ENCODE assay signal across 9 cellular contexts in genomic region chrX:77160301-77160700, GRCh38.
A peak's percentile ranks its signal among the peaks of the same experiment; 100 is the strongest.
DNase-seq lines count a peak whose midpoint lies in the region; ATAC-seq, FAIRE-seq and TF ChIP-seq lines count a peak whose summit lies in the region.
"Had no signal": no experiment of that assay in that cellular context is flagged by ENCODE, and none has a peak within 500 bp of the region (broad histone marks: within the 10 kb centered on the region; RNA-seq: fewer than 3 reads in every experiment).

No MANE protein-coding gene starts in this region.

- TF ChIP-seq CTCF in GM10248 (IDR thresholded peaks at IDR 0.05; ENCODE audit: control extremely low read depth, extremely low read depth, low read depth, missing control alignments) (peak; percentile 14), LNCaP clone FGC (IDR thresholded peaks at IDR 0.05; ENCODE audit: control insufficient read depth, extremely low read depth, insufficient read depth) (peak; percentile 35), retinal pigment epithelial cell (conservative IDR thresholded peaks at IDR 0.05; ENCODE audit: low read depth, low read length) (peak; percentile 6), D721Med (IDR thresholded peaks at IDR 0.05; ENCODE audit: insufficient read depth, missing control alignments) (no peak)

- no peak for ATAC-seq in activated naive CD8-positive, alpha-beta T cell treated with anti-CD3 and anti-CD28 coated beads, Interleukin-2, amount 10 ng/mL, durations not matched to agents 7 days and 5 days (ENCODE audit: low read depth)
- ATAC-seq in GM19397 (IDR thresholded peaks at IDR 0.05; ENCODE audit: unreplicated experiment): no peak

- DNase-seq in GM10248 (ENCODE audit: extremely low spot score) (no peak), LNCaP clone FGC (ENCODE audit: low read depth) (no peak), retinal pigment epithelial cell (ENCODE audit: low read depth) (no peak), D721Med (ENCODE audit: insufficient read length, low spot score) (no peak), cerebellum (ENCODE audit: low spot score) (no peak)
- peak; percentile 31 for DNase-seq in activated naive CD8-positive, alpha-beta T cell treated with anti-CD3 and anti-CD28 coated beads, Interleukin-2, amount 10 ng/mL, durations not matched to agents 7 days and 5 days
- DNase-seq in stimulated activated naive CD4-positive, alpha-beta T cell treated with Interleukin-2 at 50 U/mL for 16 hours (lab: John Stamatoyannopoulos, UW): no peak
- DNase-seq: NCI-H2107 had no signal

- H3K4me3 ChIP-seq in LNCaP clone FGC (ENCODE audit: low read depth, low read length): no peak overlapping the region
- no peak overlapping the region for H3K4me3 ChIP-seq in retinal pigment epithelial cell (ENCODE audit: low read length)

- peaks cover 2% of the 10 kb centered on the region for H3K27me3 Mint-ChIP-seq in activated naive CD8-positive, alpha-beta T cell treated with anti-CD3 and anti-CD28 coated beads, Interleukin-2, amount 10 ng/mL, durations not matched to agents 7 days and 5 days

- no peaks in the 10 kb centered on the region for H3K36me3 Mint-ChIP-seq in activated naive CD8-positive, alpha-beta T cell treated with anti-CD3 and anti-CD28 coated beads, Interleukin-2, amount 10 ng/mL, durations not matched to agents 7 days and 5 days

- no peak overlapping the region for H3K27ac Mint-ChIP-seq in activated naive CD8-positive, alpha-beta T cell treated with anti-CD3 and anti-CD28 coated beads, Interleukin-2, amount 10 ng/mL, durations not matched to agents 7 days and 5 days

- CTCF ChIA-PET in GM10248 (lab: Yijun Ruan, JAX): interaction anchor here (0.9 kb wide), 1 partner anchor 865 kb away, joined by 3 read pairs; no protein-coding TSS in a partner anchor

- POLR2A ChIA-PET in GM10248 (lab: Yijun Ruan, JAX): no interaction called here
- POLR2A ChIA-PET in activated naive CD8-positive, alpha-beta T cell treated with anti-CD3 and anti-CD28 coated beads, Interleukin-2, amount 10 ng/mL, durations not matched to agents 7 days and 5 days (lab: Charles Lee): no interaction called here

- H3K9me3 Mint-ChIP-seq in activated naive CD8-positive, alpha-beta T cell treated with anti-CD3 and anti-CD28 coated beads, Interleukin-2, amount 10 ng/mL, durations not matched to agents 7 days and 5 days: peaks cover 1% of the 10 kb centered on the region

- no peak overlapping the region for H3K4me3 Mint-ChIP-seq in activated naive CD8-positive, alpha-beta T cell treated with anti-CD3 and anti-CD28 coated beads, Interleukin-2, amount 10 ng/mL, durations not matched to agents 7 days and 5 days

- no peak for FAIRE-seq in D721Med (lab: Jason Lieb, UNC)

- no peaks in the 10 kb centered on the region for H3K4me1 Mint-ChIP-seq in activated naive CD8-positive, alpha-beta T cell treated with anti-CD3 and anti-CD28 coated beads, Interleukin-2, amount 10 ng/mL, durations not matched to agents 7 days and 5 days
